In the genomic region with DNA sequence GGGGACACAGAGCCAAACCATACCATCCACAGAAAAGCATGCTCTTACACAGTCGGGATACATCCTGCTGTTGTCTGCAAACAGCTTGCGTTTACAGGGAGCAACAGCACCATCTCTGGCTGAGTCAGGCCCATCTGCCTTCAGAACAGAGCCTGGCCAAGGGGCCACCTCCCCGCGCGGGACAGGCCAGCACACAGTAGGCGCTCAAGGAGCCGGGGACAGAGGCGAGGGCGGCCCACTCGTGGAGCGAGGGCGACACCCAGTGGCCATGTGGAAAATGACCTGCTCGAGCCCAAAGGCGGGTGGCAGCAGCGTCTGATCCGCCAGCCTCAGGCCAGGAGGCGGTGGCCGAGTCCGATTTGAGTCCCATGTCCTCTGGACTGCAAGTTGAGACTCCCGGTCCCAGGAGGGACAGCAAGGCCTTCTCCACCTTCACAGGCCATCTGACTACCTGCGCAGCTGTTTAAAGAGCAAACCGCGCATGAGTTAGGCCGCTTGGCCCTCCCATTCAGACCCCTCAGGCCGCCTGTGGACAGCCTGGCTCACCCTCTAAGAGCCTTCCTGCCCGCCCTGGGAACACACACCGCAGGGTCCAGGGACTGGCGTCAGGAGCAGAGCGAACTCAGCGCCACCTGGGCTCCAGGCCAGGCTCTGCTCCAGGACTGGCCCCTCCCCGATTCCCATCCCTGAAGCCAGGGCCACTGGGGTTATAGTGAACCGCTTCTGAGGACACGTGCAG, we compare ENCODE assay signal across 1 cellular context.
A peak's percentile ranks its signal among the peaks of the same experiment; 100 is the strongest.
TF ChIP-seq lines count a peak whose summit lies in the region.

No MANE protein-coding gene starts in this region.

TF ChIP-seq in HepG2, 621 proteins besides CTCF, POLR2A, EP300 and RAD21 (continued from another document and continues in another):
- TF ChIP-seq ZNF773 (CRISPR knock-in tag; IDR thresholded peaks at IDR 0.05; ENCODE audit: borderline replicate concordance): no peak; the same call in 1 of the 2 replicates
- TF ChIP-seq, protein P1, sequence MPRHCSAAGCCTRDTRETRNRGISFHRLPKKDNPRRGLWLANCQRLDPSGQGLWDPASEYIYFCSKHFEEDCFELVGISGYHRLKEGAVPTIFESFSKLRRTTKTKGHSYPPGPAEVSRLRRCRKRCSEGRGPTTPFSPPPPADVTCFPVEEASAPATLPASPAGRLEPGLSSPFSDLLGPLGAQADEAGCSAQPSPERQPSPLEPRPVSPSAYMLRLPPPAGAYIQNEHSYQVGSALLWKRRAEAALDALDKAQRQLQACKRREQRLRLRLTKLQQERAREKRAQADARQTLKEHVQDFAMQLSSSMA (CRISPR knock-in tag; IDR thresholded peaks at IDR 0.05): no peak; the same call in 1 of the 2 replicates
- peak; percentile 12; the same call in 1 of the 2 replicates for TF ChIP-seq SIN3B (IDR thresholded peaks at IDR 0.05; ENCODE audit: low read length)
- TF ChIP-seq, protein P2, sequence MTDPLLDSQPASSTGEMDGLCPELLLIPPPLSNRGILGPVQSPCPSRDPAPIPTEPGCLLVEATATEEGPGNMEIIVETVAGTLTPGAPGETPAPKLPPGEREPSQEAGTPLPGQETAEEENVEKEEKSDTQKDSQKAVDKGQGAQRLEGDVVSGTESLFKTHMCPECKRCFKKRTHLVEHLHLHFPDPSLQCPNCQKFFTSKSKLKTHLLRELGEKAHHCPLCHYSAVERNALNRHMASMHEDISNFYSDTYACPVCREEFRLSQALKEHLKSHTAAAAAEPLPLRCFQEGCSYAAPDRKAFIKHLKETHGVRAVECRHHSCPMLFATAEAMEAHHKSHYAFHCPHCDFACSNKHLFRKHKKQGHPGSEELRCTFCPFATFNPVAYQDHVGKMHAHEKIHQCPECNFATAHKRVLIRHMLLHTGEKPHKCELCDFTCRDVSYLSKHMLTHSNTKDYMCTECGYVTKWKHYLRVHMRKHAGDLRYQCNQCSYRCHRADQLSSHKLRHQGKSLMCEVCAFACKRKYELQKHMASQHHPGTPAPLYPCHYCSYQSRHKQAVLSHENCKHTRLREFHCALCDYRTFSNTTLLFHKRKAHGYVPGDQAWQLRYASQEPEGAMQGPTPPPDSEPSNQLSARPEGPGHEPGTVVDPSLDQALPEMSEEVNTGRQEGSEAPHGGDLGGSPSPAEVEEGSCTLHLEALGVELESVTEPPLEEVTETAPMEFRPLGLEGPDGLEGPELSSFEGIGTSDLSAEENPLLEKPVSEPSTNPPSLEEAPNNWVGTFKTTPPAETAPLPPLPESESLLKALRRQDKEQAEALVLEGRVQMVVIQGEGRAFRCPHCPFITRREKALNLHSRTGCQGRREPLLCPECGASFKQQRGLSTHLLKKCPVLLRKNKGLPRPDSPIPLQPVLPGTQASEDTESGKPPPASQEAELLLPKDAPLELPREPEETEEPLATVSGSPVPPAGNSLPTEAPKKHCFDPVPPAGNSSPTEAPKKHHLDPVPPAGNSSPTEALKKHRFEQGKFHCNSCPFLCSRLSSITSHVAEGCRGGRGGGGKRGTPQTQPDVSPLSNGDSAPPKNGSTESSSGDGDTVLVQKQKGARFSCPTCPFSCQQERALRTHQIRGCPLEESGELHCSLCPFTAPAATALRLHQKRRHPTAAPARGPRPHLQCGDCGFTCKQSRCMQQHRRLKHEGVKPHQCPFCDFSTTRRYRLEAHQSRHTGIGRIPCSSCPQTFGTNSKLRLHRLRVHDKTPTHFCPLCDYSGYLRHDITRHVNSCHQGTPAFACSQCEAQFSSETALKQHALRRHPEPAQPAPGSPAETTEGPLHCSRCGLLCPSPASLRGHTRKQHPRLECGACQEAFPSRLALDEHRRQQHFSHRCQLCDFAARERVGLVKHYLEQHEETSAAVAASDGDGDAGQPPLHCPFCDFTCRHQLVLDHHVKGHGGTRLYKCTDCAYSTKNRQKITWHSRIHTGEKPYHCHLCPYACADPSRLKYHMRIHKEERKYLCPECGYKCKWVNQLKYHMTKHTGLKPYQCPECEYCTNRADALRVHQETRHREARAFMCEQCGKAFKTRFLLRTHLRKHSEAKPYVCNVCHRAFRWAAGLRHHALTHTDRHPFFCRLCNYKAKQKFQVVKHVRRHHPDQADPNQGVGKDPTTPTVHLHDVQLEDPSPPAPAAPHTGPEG (CRISPR knock-in tag; IDR thresholded peaks at IDR 0.05): peak; percentile 71; the same call in 1 of the 2 replicates
- TF ChIP-seq, protein P3, sequence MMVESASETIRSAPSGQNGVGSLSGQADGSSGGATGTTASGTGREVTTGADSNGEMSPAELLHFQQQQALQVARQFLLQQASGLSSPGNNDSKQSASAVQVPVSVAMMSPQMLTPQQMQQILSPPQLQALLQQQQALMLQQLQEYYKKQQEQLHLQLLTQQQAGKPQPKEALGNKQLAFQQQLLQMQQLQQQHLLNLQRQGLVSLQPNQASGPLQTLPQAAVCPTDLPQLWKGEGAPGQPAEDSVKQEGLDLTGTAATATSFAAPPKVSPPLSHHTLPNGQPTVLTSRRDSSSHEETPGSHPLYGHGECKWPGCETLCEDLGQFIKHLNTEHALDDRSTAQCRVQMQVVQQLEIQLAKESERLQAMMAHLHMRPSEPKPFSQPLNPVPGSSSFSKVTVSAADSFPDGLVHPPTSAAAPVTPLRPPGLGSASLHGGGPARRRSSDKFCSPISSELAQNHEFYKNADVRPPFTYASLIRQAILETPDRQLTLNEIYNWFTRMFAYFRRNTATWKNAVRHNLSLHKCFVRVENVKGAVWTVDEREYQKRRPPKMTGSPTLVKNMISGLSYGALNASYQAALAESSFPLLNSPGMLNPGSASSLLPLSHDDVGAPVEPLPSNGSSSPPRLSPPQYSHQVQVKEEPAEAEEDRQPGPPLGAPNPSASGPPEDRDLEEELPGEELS (CRISPR knock-in tag; IDR thresholded peaks at IDR 0.05): peak; percentile 21; the same call in 1 of the 2 replicates
- no peak for TF ChIP-seq ZNF296 (CRISPR knock-in tag; conservative IDR thresholded peaks at IDR 0.05)
- TF ChIP-seq ARID2 (CRISPR knock-in tag; IDR thresholded peaks at IDR 0.05; ENCODE audit: borderline replicate concordance): no peak
- TF ChIP-seq, protein P4, sequence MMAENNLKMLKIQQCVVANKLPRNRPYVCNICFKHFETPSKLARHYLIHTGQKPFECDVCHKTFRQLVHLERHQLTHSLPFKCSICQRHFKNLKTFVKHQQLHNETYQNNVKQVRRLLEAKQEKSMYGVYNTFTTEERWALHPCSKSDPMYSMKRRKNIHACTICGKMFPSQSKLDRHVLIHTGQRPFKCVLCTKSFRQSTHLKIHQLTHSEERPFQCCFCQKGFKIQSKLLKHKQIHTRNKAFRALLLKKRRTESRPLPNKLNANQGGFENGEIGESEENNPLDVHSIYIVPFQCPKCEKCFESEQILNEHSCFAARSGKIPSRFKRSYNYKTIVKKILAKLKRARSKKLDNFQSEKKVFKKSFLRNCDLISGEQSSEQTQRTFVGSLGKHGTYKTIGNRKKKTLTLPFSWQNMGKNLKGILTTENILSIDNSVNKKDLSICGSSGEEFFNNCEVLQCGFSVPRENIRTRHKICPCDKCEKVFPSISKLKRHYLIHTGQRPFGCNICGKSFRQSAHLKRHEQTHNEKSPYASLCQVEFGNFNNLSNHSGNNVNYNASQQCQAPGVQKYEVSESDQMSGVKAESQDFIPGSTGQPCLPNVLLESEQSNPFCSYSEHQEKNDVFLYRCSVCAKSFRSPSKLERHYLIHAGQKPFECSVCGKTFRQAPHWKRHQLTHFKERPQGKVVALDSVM (CRISPR knock-in tag; IDR thresholded peaks at IDR 0.05): no peak; the same call in 1 of the 2 replicates
- no peak for TF ChIP-seq NR2F1 (CRISPR knock-in tag; IDR thresholded peaks at IDR 0.05)
- 0 out of 2 replicates have a peak, but pooled peaks have one; percentile 60 for TF ChIP-seq ZNF569 (CRISPR knock-in tag; IDR thresholded peaks at IDR 0.05; ENCODE audit: borderline replicate concordance)
- TF ChIP-seq KMT2A (CRISPR knock-in tag; IDR thresholded peaks at IDR 0.05): 0 out of 2 replicates have a peak, but pooled peaks have one; percentile 46
- TF ChIP-seq BHLHE40 (IDR thresholded peaks at IDR 0.05; ENCODE audit: low read length): 0 out of 2 replicates have a peak, but pooled peaks have one; percentile 18
- TF ChIP-seq RBM22 (optimal IDR thresholded peaks at IDR 0.05; ENCODE audit: low read length): no peak
- TF ChIP-seq SMARCE1 (IDR thresholded peaks at IDR 0.05; ENCODE audit: borderline replicate concordance): no peak
- TF ChIP-seq KDM5B (CRISPR knock-in tag; IDR thresholded peaks at IDR 0.05; ENCODE audit: borderline replicate concordance): peak; percentile 73
- no peak for TF ChIP-seq XBP1 (CRISPR knock-in tag; IDR thresholded peaks at IDR 0.05)
- peak; percentile 67; the same call in 1 of the 2 replicates for TF ChIP-seq CBX5 (CRISPR knock-in tag; IDR thresholded peaks at IDR 0.05; ENCODE audit: borderline replicate concordance)
- TF ChIP-seq, protein P5, sequence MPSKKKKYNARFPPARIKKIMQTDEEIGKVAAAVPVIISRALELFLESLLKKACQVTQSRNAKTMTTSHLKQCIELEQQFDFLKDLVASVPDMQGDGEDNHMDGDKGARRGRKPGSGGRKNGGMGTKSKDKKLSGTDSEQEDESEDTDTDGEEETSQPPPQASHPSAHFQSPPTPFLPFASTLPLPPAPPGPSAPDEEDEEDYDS (CRISPR knock-in tag; IDR thresholded peaks at IDR 0.05): peak; percentile 35; the same call in 1 of the 2 replicates
- TF ChIP-seq ELF1 (CRISPR knock-in tag; IDR thresholded peaks at IDR 0.05): no peak
- peak; percentile 78; the same call in 1 of the 2 replicates for TF ChIP-seq ZNF256 (CRISPR knock-in tag; conservative IDR thresholded peaks at IDR 0.05)
- TF ChIP-seq, protein P6, sequence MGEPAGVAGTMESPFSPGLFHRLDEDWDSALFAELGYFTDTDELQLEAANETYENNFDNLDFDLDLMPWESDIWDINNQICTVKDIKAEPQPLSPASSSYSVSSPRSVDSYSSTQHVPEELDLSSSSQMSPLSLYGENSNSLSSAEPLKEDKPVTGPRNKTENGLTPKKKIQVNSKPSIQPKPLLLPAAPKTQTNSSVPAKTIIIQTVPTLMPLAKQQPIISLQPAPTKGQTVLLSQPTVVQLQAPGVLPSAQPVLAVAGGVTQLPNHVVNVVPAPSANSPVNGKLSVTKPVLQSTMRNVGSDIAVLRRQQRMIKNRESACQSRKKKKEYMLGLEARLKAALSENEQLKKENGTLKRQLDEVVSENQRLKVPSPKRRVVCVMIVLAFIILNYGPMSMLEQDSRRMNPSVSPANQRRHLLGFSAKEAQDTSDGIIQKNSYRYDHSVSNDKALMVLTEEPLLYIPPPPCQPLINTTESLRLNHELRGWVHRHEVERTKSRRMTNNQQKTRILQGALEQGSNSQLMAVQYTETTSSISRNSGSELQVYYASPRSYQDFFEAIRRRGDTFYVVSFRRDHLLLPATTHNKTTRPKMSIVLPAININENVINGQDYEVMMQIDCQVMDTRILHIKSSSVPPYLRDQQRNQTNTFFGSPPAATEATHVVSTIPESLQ (CRISPR knock-in tag; conservative IDR thresholded peaks at IDR 0.05): no peak
- TF ChIP-seq NR3C1 (CRISPR knock-in tag; IDR thresholded peaks at IDR 0.05): no peak
- no peak for TF ChIP-seq HOXA7 (CRISPR knock-in tag; IDR thresholded peaks at IDR 0.05)
- TF ChIP-seq SIX1 (CRISPR knock-in tag; IDR thresholded peaks at IDR 0.05; ENCODE audit: borderline replicate concordance): 0 out of 2 replicates have a peak, but pooled peaks have one; percentile 40
- TF ChIP-seq ZEB1 (IDR thresholded peaks at IDR 0.05; ENCODE audit: insufficient replicate concordance, low read depth): no peak
- no peak for TF ChIP-seq CBX2 (IDR thresholded peaks at IDR 0.05; ENCODE audit: low read depth, low read length)
- no peak for TF ChIP-seq CBX2 (CRISPR knock-in tag; IDR thresholded peaks at IDR 0.05; ENCODE audit: low read depth)
- TF ChIP-seq RXRA (CRISPR knock-in tag; IDR thresholded peaks at IDR 0.05): peak; percentile 46; the same call in 1 of the 2 replicates
- TF ChIP-seq KLF6 (CRISPR knock-in tag; IDR thresholded peaks at IDR 0.05): no peak
- no peak for TF ChIP-seq SATB2 (CRISPR knock-in tag; IDR thresholded peaks at IDR 0.05)
- TF ChIP-seq ZNF205 (CRISPR knock-in tag; IDR thresholded peaks at IDR 0.05): no peak
- TF ChIP-seq SRSF1 (optimal IDR thresholded peaks at IDR 0.05; ENCODE audit: low read depth, low read length): no peak
- TF ChIP-seq, protein P7, sequence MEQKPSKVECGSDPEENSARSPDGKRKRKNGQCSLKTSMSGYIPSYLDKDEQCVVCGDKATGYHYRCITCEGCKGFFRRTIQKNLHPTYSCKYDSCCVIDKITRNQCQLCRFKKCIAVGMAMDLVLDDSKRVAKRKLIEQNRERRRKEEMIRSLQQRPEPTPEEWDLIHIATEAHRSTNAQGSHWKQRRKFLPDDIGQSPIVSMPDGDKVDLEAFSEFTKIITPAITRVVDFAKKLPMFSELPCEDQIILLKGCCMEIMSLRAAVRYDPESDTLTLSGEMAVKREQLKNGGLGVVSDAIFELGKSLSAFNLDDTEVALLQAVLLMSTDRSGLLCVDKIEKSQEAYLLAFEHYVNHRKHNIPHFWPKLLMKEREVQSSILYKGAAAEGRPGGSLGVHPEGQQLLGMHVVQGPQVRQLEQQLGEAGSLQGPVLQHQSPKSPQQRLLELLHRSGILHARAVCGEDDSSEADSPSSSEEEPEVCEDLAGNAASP (CRISPR knock-in tag; IDR thresholded peaks at IDR 0.05; ENCODE audit: borderline replicate concordance): peak; percentile 31; the same call in 1 of the 2 replicates
- TF ChIP-seq, protein P8, sequence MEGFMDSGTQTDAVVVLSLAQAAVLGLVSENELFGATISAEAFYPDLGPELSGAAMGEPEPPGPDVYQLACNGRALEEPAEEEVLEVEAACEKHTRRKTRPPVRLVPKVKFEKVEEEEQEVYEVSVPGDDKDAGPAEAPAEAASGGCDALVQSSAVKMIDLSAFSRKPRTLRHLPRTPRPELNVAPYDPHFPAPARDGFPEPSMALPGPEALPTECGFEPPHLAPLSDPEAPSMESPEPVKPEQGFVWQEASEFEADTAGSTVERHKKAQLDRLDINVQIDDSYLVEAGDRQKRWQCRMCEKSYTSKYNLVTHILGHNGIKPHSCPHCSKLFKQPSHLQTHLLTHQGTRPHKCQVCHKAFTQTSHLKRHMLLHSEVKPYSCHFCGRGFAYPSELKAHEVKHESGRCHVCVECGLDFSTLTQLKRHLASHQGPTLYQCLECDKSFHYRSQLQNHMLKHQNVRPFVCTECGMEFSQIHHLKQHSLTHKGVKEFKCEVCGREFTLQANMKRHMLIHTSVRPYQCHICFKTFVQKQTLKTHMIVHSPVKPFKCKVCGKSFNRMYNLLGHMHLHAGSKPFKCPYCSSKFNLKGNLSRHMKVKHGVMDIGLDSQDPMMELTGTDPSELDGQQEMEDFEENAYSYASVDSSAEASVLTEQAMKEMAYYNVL (CRISPR knock-in tag; IDR thresholded peaks at IDR 0.05; ENCODE audit: borderline replicate concordance): no peak; the same call in 1 of the 2 replicates
- TF ChIP-seq SETDB1 (CRISPR knock-in tag; IDR thresholded peaks at IDR 0.05; ENCODE audit: borderline replicate concordance): no peak
- no peak for TF ChIP-seq ZNF678 (CRISPR knock-in tag; IDR thresholded peaks at IDR 0.05)
- TF ChIP-seq HHEX (CRISPR knock-in tag; IDR thresholded peaks at IDR 0.05): no peak
- TF ChIP-seq GFI1 (CRISPR knock-in tag; IDR thresholded peaks at IDR 0.05; ENCODE audit: borderline replicate concordance): no peak
- TF ChIP-seq IRX3 (CRISPR knock-in tag; IDR thresholded peaks at IDR 0.05; ENCODE audit: borderline replicate concordance, low read depth): no peak
- TF ChIP-seq SUZ12 (IDR thresholded peaks at IDR 0.05; ENCODE audit: low read depth, low read length): no peak
- no peak for TF ChIP-seq SNAI1 (CRISPR knock-in tag; IDR thresholded peaks at IDR 0.05; ENCODE audit: borderline replicate concordance)
- TF ChIP-seq ZNF605 (CRISPR knock-in tag; IDR thresholded peaks at IDR 0.05): peak; percentile 58; the same call in 1 of the 2 replicates
- no peak; the same call in 1 of the 2 replicates for TF ChIP-seq NRL (CRISPR knock-in tag; IDR thresholded peaks at IDR 0.05; ENCODE audit: borderline replicate concordance)
- peak; percentile 57; the same call in 1 of the 2 replicates for TF ChIP-seq ZMYM3 (CRISPR knock-in tag; IDR thresholded peaks at IDR 0.05)
- TF ChIP-seq GATAD2A (CRISPR knock-in tag; IDR thresholded peaks at IDR 0.05): 0 out of 2 replicates have a peak, but pooled peaks have one; percentile 7
- TF ChIP-seq TBX3 (IDR thresholded peaks at IDR 0.05; ENCODE audit: borderline replicate concordance): no peak
- no peak for TF ChIP-seq ZNF251 (CRISPR knock-in tag; IDR thresholded peaks at IDR 0.05)
